ENCODE assay signal across 8 cellular contexts in the genomic region with DNA sequence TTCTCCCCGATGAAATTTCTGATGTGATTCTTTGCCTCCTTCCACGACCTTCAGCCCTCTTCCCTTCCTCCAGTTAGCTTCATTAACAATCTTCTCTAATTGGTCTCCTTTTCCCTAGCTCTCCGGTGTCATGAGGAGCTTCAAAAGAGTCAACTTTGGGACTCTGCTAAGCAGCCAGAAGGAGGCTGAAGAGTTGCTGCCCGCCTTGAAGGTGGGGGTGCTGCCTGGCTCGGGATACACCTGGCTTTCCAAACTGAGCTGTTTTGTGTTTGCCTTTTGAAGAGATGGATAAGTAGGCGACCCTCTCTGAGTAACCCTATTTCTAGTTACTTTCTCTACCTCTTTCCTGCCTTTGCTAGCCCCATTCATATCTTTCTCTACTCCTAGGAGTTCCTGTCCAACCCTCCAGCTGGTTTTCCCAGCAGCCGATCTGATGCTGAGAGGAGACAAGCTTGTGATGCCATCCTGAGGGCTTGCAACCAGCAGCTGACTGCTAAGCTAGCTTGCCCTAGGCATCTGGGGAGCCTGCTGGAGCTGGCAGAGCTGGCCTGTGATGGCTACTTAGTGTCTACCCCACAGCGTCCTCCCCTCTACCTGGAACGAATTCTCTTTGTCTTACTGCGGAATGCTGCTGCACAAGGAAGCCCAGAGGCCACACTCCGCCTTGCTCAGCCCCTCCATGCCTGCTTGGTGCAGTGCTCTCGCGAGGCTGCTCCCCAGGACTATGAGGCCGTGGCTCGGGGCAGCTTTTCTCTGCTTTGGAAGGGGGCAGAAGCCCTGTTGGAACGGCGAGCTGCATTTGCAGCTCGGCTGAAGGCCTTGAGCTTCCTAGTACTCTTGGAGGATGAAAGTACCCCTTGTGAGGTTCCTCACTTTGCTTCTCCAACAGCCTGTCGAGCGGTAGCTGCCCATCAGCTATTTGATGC. TPM values are rescaled to one million over a fixed set of nuclear protein-coding genes. Genes with fewer than 3 reads are reported as not detected.
DNase-seq lines count a peak whose midpoint lies in the region; ATAC-seq and TF ChIP-seq lines count a peak whose summit lies in the region.

No MANE protein-coding gene starts in this region.

- H3K23ac ChIP-seq in mesendoderm (ENCODE audit: low read length): peak overlapping the region; percentile 92

- H2AK5ac ChIP-seq in mesendoderm (ENCODE audit: low read length): peak overlapping the region; percentile 62

- TF ChIP-seq CTCF in AG10803 (conservative IDR thresholded peaks at IDR 0.05; ENCODE audit: low read length) (no peak), astrocyte of the cerebellum (IDR thresholded peaks at IDR 0.05; ENCODE audit: low read depth, low read length, missing control alignments) (no peak)

- H3K4me2 ChIP-seq in mesendoderm (ENCODE audit: low read length): peak overlapping the region; percentile 95

- no peak overlapping the region for H4K5ac ChIP-seq in mesendoderm (ENCODE audit: low read length)

- WGBS in mesendoderm (ENCODE audit: extremely low coverage, insufficient coverage, low lambda C conversion rate): no CpG with 5 or more reads among the region's 20 CpGs

- H3K79me2 ChIP-seq in mesendoderm (ENCODE audit: control insufficient read depth, insufficient read depth, low read length): peaks cover 20% of the 10 kb centered on the region

- no peak overlapping the region for H2BK120ac ChIP-seq in mesendoderm (ENCODE audit: low read depth, low read length)

- no peak overlapping the region for H2BK15ac ChIP-seq in mesendoderm (replicated peaks; ENCODE audit: low read depth)

- in situ Hi-C loops in astrocyte of the cerebellum (cut with HindIII; ENCODE audit: low sequenced_read_pairs): loop anchor here (10.0 kb wide), 1 partner anchor 134 kb away; no protein-coding TSS in a partner anchor

- H3K4me3 ChIP-seq in AG10803 (ENCODE audit: low read length) (peak overlapping the region; percentile 95), astrocyte of the cerebellum (ENCODE audit: low read depth, low read length) (peak overlapping the region; percentile 78), mesendoderm (ENCODE audit: low read length) (peak overlapping the region; percentile 78)

- H3K27ac ChIP-seq in mesendoderm (ENCODE audit: low read depth, low read length): no peak overlapping the region

- no peak overlapping the region for H3K18ac ChIP-seq in mesendoderm (ENCODE audit: low read length)

- no peak overlapping the region for H2BK5ac ChIP-seq in mesendoderm (ENCODE audit: low read length)

- peaks cover 20% of the 10 kb centered on the region for H3K79me1 ChIP-seq in mesendoderm (ENCODE audit: low read length)

- H3K4me1 ChIP-seq in mesendoderm (ENCODE audit: control insufficient read depth, low read depth, low read length): peaks cover 10% of the 10 kb centered on the region

- H4K8ac ChIP-seq in mesendoderm (ENCODE audit: low read depth, low read length): no peak overlapping the region

- H3K27me3 ChIP-seq in mesendoderm (ENCODE audit: insufficient read depth, low read length, poor library complexity): no peaks in the 10 kb centered on the region

- ATAC-seq in HG02759 (IDR thresholded peaks at IDR 0.05; ENCODE audit: unreplicated experiment): peak; percentile 2
- ATAC-seq in GM18498 (IDR thresholded peaks at IDR 0.05; ENCODE audit: unreplicated experiment): no peak
- ATAC-seq in GM21619 (IDR thresholded peaks at IDR 0.05; ENCODE audit: unreplicated experiment): no peak

- peak overlapping the region; percentile 87 for H3K9ac ChIP-seq in mesendoderm (ENCODE audit: low read length)

- H3K56ac ChIP-seq in mesendoderm (ENCODE audit: low read length): peak overlapping the region; percentile 94

- no peaks in the 10 kb centered on the region for H3K36me3 ChIP-seq in mesendoderm (ENCODE audit: control insufficient read depth, insufficient read depth, low read length)

- H3K4ac ChIP-seq in mesendoderm (ENCODE audit: low read depth, low read length): no peak overlapping the region

- DNase-seq in AG10803 (ENCODE audit: low read depth) (peak; percentile 17), astrocyte of the cerebellum (ENCODE audit: low read depth) (no peak), mesendoderm (peak; percentile 29), NOMO-1 treated with dmso at 0.1 percent for 144 hours (lab: John Stamatoyannopoulos, UW; ENCODE audit: unreplicated experiment) (no peak), HuH-7.5 (ENCODE audit: low spot score) (no peak)

RNA-seq across cellular contexts. Expression of a gene that starts 0.8 kb away (rescaled TPM):
- polyA plus RNA-seq in mesendoderm (2013, experiment 1 of 2): 16.8 TPM
- polyA plus RNA-seq in mesendoderm (2013, experiment 2 of 2): 15.4 TPM

RNA-seq across cellular contexts. Expression of a gene that starts 26.4 kb away (rescaled TPM):
- polyA plus RNA-seq in mesendoderm (2013, experiment 1 of 2): 277 TPM
- 277 TPM for polyA plus RNA-seq in mesendoderm (2013, experiment 2 of 2)

RNA-seq across cellular contexts. Expression of a gene that starts 30.6 kb away (rescaled TPM):
- polyA plus RNA-seq in mesendoderm (2013, experiment 1 of 2): 90.2 TPM
- polyA plus RNA-seq in mesendoderm (2013, experiment 2 of 2): 93.0 TPM

RNA-seq across cellular contexts. Expression of a gene that starts 36.9 kb away (rescaled TPM):
- 28.5 TPM for polyA plus RNA-seq in mesendoderm (2013, experiment 1 of 2)
- 26.2 TPM for polyA plus RNA-seq in mesendoderm (2013, experiment 2 of 2)

RNA-seq across cellular contexts. Expression of a gene that starts 52.5 kb away (rescaled TPM):
- polyA plus RNA-seq in mesendoderm (2013, experiment 1 of 2): 45.2 TPM
- polyA plus RNA-seq in mesendoderm (2013, experiment 2 of 2): 44.8 TPM

Comparison
In these comparisons a context has a peak if more than half of its experiments do, and no peak if none do; other contexts are left out.
1. DNase-seq: peak in AG10803 (single experiment) and mesendoderm (single experiment); none in astrocyte of the cerebellum (single experiment), NOMO-1 treated with dmso at 0.1 percent for 144 hours (single experiment) and HuH-7.5 (single experiment).
2. Peak in every context shown above with its lines, with median percentiles within 50 percentile points of each other: H3K4me3 ChIP-seq.